ENCODE assay signal across 1 cellular context in the genomic region with DNA sequence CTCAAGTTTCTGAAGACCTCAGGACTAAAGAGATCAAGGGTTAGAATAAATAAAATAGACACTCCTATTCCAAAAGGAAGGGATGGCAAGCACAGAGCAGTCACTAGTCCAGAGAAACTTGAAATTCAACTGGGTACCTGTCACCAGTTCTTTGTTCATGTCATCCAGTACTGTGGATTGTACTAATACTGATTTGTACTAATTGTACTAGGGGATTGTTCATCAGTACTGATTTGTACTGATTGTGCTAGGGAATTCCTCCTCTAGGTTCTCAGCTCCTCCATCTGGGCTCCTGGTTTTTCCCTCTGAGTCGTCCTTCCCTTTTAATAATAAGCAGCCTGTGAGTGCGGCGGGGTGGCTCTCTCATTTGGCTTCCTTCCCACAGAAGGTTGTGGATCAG.
TF ChIP-seq lines count a peak whose summit lies in the region.

No MANE protein-coding gene starts in this region.

TF ChIP-seq in GM23338, 12 proteins besides CTCF, POLR2A, EP300 and RAD21:
- TF ChIP-seq EZH2 (IDR thresholded peaks at IDR 0.05; ENCODE audit: low read depth, unreplicated experiment) (no peak), CREB1 (CRISPR knock-in tag; IDR thresholded peaks at IDR 0.05; ENCODE audit: low read depth) (no peak), NANOG (IDR thresholded peaks at IDR 0.05; ENCODE audit: borderline replicate concordance) (no peak)
